ENCODE assay signal across 4 cellular contexts in genomic region chr10:45348196-45348765, GRCh38. TPM values are rescaled to one million over a fixed set of nuclear protein-coding genes. Genes with fewer than 3 reads are reported as not detected.
"Had no signal": no experiment of that assay in that cellular context is flagged by ENCODE, and none has a peak within 500 bp of the region (broad histone marks: within the 10 kb centered on the region; RNA-seq: fewer than 3 reads in every experiment).

No MANE protein-coding gene starts in this region.

RNA-seq across cellular contexts. Expression of gene ALOX5, which starts 25.7 kb away (rescaled TPM):
- total RNA-seq: LHCN-M2, M059J, MCF 10A, NCI-H460 had no signal

RNA-seq across cellular contexts. Expression of gene OR13A1, which starts 32.9 kb away (rescaled TPM):
- total RNA-seq: LHCN-M2, MCF 10A, NCI-H460 had no signal
